1 cellular context compared by ENCODE assay signal in genomic region chr11:3794387-3794786, GRCh38.
A peak's percentile ranks its signal among the peaks of the same experiment; 100 is the strongest.
TF ChIP-seq lines count a peak whose summit lies in the region.

No MANE protein-coding gene starts in this region.

TF ChIP-seq in HepG2, 621 proteins besides CTCF, POLR2A, EP300 and RAD21:
- 0 out of 2 replicates have a peak, but pooled peaks have one; percentile 12 for TF ChIP-seq ZNF629 (CRISPR knock-in tag; conservative IDR thresholded peaks at IDR 0.05)
